In the genomic region with DNA sequence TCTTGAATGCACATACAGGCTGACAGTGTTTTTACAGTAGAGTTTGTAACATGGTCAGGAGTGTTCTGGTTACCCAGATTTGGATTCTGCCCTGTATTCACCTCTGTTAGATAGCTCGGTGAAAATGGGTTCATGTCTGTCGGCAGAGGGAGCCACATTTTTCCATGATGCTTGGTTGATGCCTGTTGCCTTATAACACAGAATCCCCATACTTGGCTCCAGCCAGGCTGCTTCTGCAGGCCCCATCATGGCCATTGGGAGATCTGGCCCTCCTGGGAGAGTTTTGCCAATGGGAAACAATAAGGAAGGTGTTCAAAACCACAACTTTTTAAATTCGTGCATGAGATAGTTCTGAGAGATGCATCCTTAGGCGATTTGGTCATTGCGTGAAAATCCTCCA, we compare ENCODE assay signal across 22 cellular contexts.
DNase-seq lines count a peak whose midpoint lies in the region; TF ChIP-seq lines count a peak whose summit lies in the region.
"Had no signal": no experiment of that assay in that cellular context is flagged by ENCODE, and none has a peak within 500 bp of the region (broad histone marks: within the 10 kb centered on the region; RNA-seq: fewer than 3 reads in every experiment).

No MANE protein-coding gene starts in this region.

- H3K36me3 ChIP-seq in OCI-LY1 (ENCODE audit: insufficient read depth, low read length), result no peaks in the 10 kb centered on the region
- H3K36me3 ChIP-seq: HAP-1, neural progenitor cell had no signal

- no peak overlapping the region for H3K9ac ChIP-seq in OCI-LY1 (ENCODE audit: low read length)
- H3K9ac ChIP-seq: neural progenitor cell had no signal

- no peak overlapping the region for H3K4me3 ChIP-seq in OCI-LY1 (ENCODE audit: low read depth, low read length, poor library complexity, severe bottlenecking)
- no peak overlapping the region for H3K4me3 ChIP-seq in coronary artery
- H3K4me3 ChIP-seq: breast epithelium, dorsolateral prefrontal cortex, HAP-1, neural progenitor cell, skin epidermis had no signal

- no peak overlapping the region for H3K27ac ChIP-seq in OCI-LY1 (ENCODE audit: low read depth, low read length, poor library complexity, severe bottlenecking)
- peak overlapping the region in 1 of 2 donors; percentile 72 for H3K27ac ChIP-seq in coronary artery
- H3K27ac ChIP-seq: breast epithelium, dorsolateral prefrontal cortex, neural progenitor cell had no signal

- H2AFZ ChIP-seq in OCI-LY1 (ENCODE audit: low read length), result no peak overlapping the region
- H2AFZ ChIP-seq: neural progenitor cell had no signal

- H4K20me1 ChIP-seq in OCI-LY1 (ENCODE audit: insufficient read depth, low read length), result no peaks in the 10 kb centered on the region

- no peaks in the 10 kb centered on the region for H3K79me2 ChIP-seq in OCI-LY1 (ENCODE audit: insufficient read depth, low read length)

- DNase-seq in Kasumi-1 (lab: John Stamatoyannopoulos, UW) (peak; percentile 55 to 76), coronary artery (ENCODE audit: low spot score) (peak; percentile 70), mesenteric fat pad (ENCODE audit: low spot score) (peak; percentile 28), GM10266 (ENCODE audit: extremely low spot score) (no peak)
- DNase-seq in activated CD4-positive, alpha-beta T cell treated with anti-CD3 and anti-CD28 coated beads for 1 hour, result no peak
- no peak for DNase-seq in activated CD4-positive, alpha-beta T cell treated with anti-CD3 and anti-CD28 coated beads, Interleukin-2, amount 50 U/mL, for 1 hour
- DNase-seq: activated CD4-positive, alpha-beta T cell treated with anti-CD3 and anti-CD28 coated beads, Interleukin-2, amount 10 ng/mL, durations not matched to agents 7 days and 5 days; activated CD8-positive, alpha-beta memory T cell treated with anti-CD3 and anti-CD28 coated beads, Interleukin-2, amount 50 U/mL, for 4 hours; DMS79 treated with DMSO at 0.1 percent for 48 hours; dorsolateral prefrontal cortex; KG1; midbrain; NCI-H1048; NCI-H2081 treated with DMSO at 0.1 percent for 48 hours; NCI-H524; SHP77 treated with DMSO at 0.1 percent for 48 hours; stimulated activated naive CD8-positive, alpha-beta T cell treated with anti-CD3 and anti-CD28 coated beads, Interleukin-15, amount 100 ng/mL, for 72 hours had no signal

- TF ChIP-seq CTCF in OCI-LY1 (IDR thresholded peaks at IDR 0.05; ENCODE audit: low read length), result peak; percentile 67
- TF ChIP-seq CTCF in coronary artery (IDR thresholded peaks at IDR 0.05), result no peak
- no peak for TF ChIP-seq CTCF in GM10266 (IDR thresholded peaks at IDR 0.05; ENCODE audit: control insufficient read depth, insufficient read depth, low read depth, missing control alignments)

- no peak overlapping the region for H3K4me2 ChIP-seq in OCI-LY1 (ENCODE audit: low read length)
- H3K4me2 ChIP-seq: neural progenitor cell had no signal

- H3K9me2 ChIP-seq in OCI-LY1 (ENCODE audit: low read depth, low read length), result no peaks in the 10 kb centered on the region

- H3K9me3 ChIP-seq in OCI-LY1 (ENCODE audit: low read length), result no peaks in the 10 kb centered on the region
- H3K9me3 ChIP-seq: breast epithelium, HAP-1 had no signal

- H3F3A ChIP-seq in OCI-LY1 (ENCODE audit: insufficient read depth, low read length), result no peaks in the 10 kb centered on the region

- H3K27me3 ChIP-seq in OCI-LY1 (ENCODE audit: insufficient read depth, low read length), result no peaks in the 10 kb centered on the region
- H3K27me3 ChIP-seq: breast epithelium, dorsolateral prefrontal cortex had no signal

- H3K4me1 ChIP-seq in OCI-LY1 (ENCODE audit: insufficient read depth, low read length, severe bottlenecking), result no peaks in the 10 kb centered on the region
- H3K4me1 ChIP-seq: breast epithelium had no signal

Comparison
In these comparisons a context has a peak if more than half of its experiments do, and no peak if none do; other contexts are left out.
1. DNase-seq: peak in Kasumi-1 (2 of 2), coronary artery (single experiment) and mesenteric fat pad (single experiment); none in activated CD4-positive, alpha-beta T cell treated with anti-CD3 and anti-CD28 coated beads for 1 hour (single experiment), GM10266 (single experiment) and activated CD4-positive, alpha-beta T cell treated with anti-CD3 and anti-CD28 coated beads, Interleukin-2, amount 50 U/mL, for 1 hour (single experiment).